In the genomic region with DNA sequence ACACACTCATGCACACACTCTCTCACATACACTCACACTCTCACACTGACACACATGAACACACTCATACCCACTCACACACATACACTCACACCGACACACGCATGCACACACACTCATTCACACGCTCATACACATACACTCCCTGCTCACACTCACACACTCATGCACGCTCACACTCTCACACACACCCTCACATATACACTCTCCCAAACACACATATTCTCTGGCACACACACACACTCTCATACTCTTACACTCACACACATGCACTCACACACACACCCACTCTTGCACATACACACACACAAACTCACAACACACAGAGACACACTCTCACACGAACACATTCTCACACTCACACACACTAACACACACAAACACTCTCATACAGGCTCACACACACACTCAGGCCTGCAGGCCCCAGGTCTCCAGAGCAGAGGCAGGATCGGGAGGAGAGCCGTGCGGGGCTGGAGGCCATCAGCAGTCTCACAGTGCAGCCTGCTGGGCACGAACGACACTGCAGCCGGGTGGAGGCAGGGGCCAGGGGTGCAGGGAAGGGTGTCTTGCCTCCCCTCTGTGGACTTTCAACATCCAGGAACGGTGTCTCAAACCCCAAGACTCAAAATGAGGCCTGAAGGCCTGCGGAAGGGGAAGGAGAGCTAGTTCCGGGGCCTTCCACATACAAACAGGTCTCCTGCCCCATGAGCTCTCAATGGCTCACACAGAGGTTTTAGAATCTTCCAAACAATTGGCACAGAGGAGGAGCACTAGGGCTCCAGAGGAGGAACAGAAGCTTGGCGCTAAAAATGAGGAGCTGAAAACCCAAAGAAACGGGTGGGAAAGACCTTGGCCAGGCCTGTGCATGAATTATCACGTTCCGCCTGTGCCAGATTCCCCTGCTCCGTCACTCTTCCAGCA, we compare ENCODE assay signal across 9 cellular contexts.
DNase-seq lines count a peak whose midpoint lies in the region; ATAC-seq, FAIRE-seq and TF ChIP-seq lines count a peak whose summit lies in the region.
"Had no signal": no experiment of that assay in that cellular context is flagged by ENCODE, and none has a peak within 500 bp of the region (broad histone marks: within the 10 kb centered on the region; RNA-seq: fewer than 3 reads in every experiment).

No MANE protein-coding gene starts in this region.

- no peaks in the 10 kb centered on the region for H3K9me3 Mint-ChIP-seq in stimulated activated memory B cell treated with anti-CD40 and anti-IgM and Interleukin-4, amounts not matched to agents 10 μg/mL and 1 μg/mL and 100 μg/mL, for 72 hours

- no peak overlapping the region for H3K4me3 Mint-ChIP-seq in stimulated activated memory B cell treated with anti-CD40 and anti-IgM and Interleukin-4, amounts not matched to agents 10 μg/mL and 1 μg/mL and 100 μg/mL, for 72 hours

- no peaks in the 10 kb centered on the region for H3K36me3 ChIP-seq in pancreas

- ATAC-seq in pancreas, result peak; percentile 76 to 92 (median 88)
- no peak for ATAC-seq in stimulated activated memory B cell treated with anti-CD40 and anti-IgM and Interleukin-4, amounts not matched to agents 10 μg/mL and 1 μg/mL and 100 μg/mL, for 72 hours

- 44 to 45% methylated on average over 19 of the region's 19 CpGs for WGBS in pancreas, 2 donors

- TF ChIP-seq CTCF in epithelial cell of proximal tubule (conservative IDR thresholded peaks at IDR 0.05; ENCODE audit: low read depth, low read length) (peak; percentile 58), pancreas (IDR thresholded peaks at IDR 0.05) (peak; percentile 18 to 60 (median 54))

- no peak for FAIRE-seq in pancreas (lab: Jason Lieb, UNC)
- FAIRE-seq: TTC549 had no signal

- H3K27me3 Mint-ChIP-seq in stimulated activated memory B cell treated with anti-CD40 and anti-IgM and Interleukin-4, amounts not matched to agents 10 μg/mL and 1 μg/mL and 100 μg/mL, for 72 hours, result peaks cover 13% of the 10 kb centered on the region

- no peaks in the 10 kb centered on the region for H3K36me3 Mint-ChIP-seq in stimulated activated memory B cell treated with anti-CD40 and anti-IgM and Interleukin-4, amounts not matched to agents 10 μg/mL and 1 μg/mL and 100 μg/mL, for 72 hours

- intact Hi-C loops in pancreas (cut with DNase I), result loop anchor here in 1 of 3 donors (5.0 kb wide), 1 partner anchor 44 kb away; no protein-coding TSS in a partner anchor

- H3K9me3 ChIP-seq in pancreas, result no peaks in the 10 kb centered on the region

- H3K27me3 ChIP-seq in pancreas, result no peaks in the 10 kb centered on the region

- H3K4me1 Mint-ChIP-seq in stimulated activated memory B cell treated with anti-CD40 and anti-IgM and Interleukin-4, amounts not matched to agents 10 μg/mL and 1 μg/mL and 100 μg/mL, for 72 hours, result no peaks in the 10 kb centered on the region

- DNase-seq in NCI-H748 (lab: John Stamatoyannopoulos, UW; ENCODE audit: unreplicated experiment), result peak; percentile 5
- DNase-seq in NCI-H748 treated with DMSO at 0.1 percent for 48 hours (lab: John Stamatoyannopoulos, UW), result no peak
- peak; percentile 12 for DNase-seq in NCI-H2171 (lab: John Stamatoyannopoulos, UW)
- no peak for DNase-seq in epithelial cell of proximal tubule (ENCODE audit: low read depth)
- peak; percentile 19 to 85 (median 62) for DNase-seq in pancreas
- no peak for DNase-seq in 8988T
- DNase-seq in AML-193 (lab: John Stamatoyannopoulos, UW), result no peak

- H3K27ac Mint-ChIP-seq in stimulated activated memory B cell treated with anti-CD40 and anti-IgM and Interleukin-4, amounts not matched to agents 10 μg/mL and 1 μg/mL and 100 μg/mL, for 72 hours, result no peak overlapping the region

- H3K4me1 ChIP-seq in pancreas, result no peaks in the 10 kb centered on the region

- H3K27ac ChIP-seq in pancreas, result no peak overlapping the region

- H3K4me3 ChIP-seq in epithelial cell of proximal tubule (ENCODE audit: low read depth, low read length) (no peak overlapping the region), pancreas (no peak overlapping the region)

Comparison
In these comparisons a context has a peak if more than half of its experiments do, and no peak if none do; other contexts are left out.
1. DNase-seq: peak in NCI-H748 (single experiment), NCI-H2171 (single experiment) and pancreas (6 of 6); none in NCI-H748 treated with DMSO at 0.1 percent for 48 hours (single experiment), epithelial cell of proximal tubule (single experiment), 8988T (single experiment) and AML-193 (0 of 2).